ENCODE assay signal across 9 cellular contexts in the genomic region with DNA sequence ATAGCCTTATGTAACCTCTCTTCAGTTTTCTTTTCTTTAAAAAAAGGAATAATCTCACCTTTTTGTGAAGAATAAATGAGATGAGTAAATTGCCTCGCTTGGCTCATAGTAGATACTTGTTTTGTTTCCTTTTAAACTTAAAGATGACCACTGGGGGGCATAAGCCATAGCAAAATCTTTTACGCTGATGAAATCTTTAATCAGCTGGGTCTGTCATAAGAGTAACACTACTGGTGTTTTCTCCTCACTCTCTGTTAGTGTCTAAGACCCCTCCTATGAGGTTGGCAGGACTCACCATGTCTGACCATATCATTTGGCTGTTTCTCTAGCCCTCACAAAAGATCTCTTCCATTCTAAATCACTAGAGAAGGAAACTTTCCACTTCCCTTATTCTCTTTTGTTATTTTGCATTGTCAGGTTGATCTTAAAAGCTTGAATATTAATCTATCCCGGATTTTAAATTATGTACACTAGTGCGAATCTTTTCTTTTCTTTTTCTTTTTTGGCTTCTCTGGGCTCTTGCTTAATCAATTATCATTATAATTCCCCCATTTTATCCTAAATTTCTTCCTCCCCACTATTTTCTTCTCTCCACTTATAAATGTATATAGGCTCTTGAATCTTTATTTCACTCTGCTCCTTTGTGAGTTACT. TPM values are rescaled to one million over a fixed set of nuclear protein-coding genes. Genes with fewer than 3 reads are reported as not detected.
A peak's percentile ranks its signal among the peaks of the same experiment; 100 is the strongest.
DNase-seq lines count a peak whose midpoint lies in the region; ATAC-seq and TF ChIP-seq lines count a peak whose summit lies in the region.
"Had no signal": no experiment of that assay in that cellular context is flagged by ENCODE, and none has a peak within 500 bp of the region (broad histone marks: within the 10 kb centered on the region; RNA-seq: fewer than 3 reads in every experiment).

No MANE protein-coding gene starts in this region.

- no peak overlapping the region for H2AFZ ChIP-seq in H9 (ENCODE audit: low read length)

- H3K14ac ChIP-seq in H9 (ENCODE audit: insufficient read depth, low read length) = no peak overlapping the region

- H2AK5ac ChIP-seq in H9 (ENCODE audit: insufficient read length, low read length) = no peak overlapping the region

- no peaks in the 10 kb centered on the region for H3K9me3 ChIP-seq in CD4-positive, alpha-beta memory T cell (ENCODE audit: control insufficient read depth in 1 of 2, low read length in 2 of 2)
- no peaks in the 10 kb centered on the region for H3K9me3 ChIP-seq in H9 (ENCODE audit: control insufficient read depth, low read depth, low read length)
- H3K9me3 ChIP-seq in T-helper 17 cell (ENCODE audit: control insufficient read depth, low read length, poor library complexity, severe bottlenecking) = no peaks in the 10 kb centered on the region
- H3K9me3 ChIP-seq: pancreas had no signal

- no peak overlapping the region for H3K9ac ChIP-seq in H9 (ENCODE audit: extremely low read depth, insufficient read length, low read length)

- H3K36me3 Mint-ChIP-seq in CD4-positive, alpha-beta memory T cell = no peaks in the 10 kb centered on the region
- H3K36me3 Mint-ChIP-seq in H9 (ENCODE audit: insufficient read depth in 1 of 3, low read depth in 3 of 3) = no peaks in the 10 kb centered on the region
- no peaks in the 10 kb centered on the region for H3K36me3 Mint-ChIP-seq in T-helper 17 cell (ENCODE audit: low read depth)

- no peak overlapping the region for H3T11ph ChIP-seq in H9 (ENCODE audit: low read length)

- H3K4me1 ChIP-seq in CD4-positive, alpha-beta memory T cell (ENCODE audit: insufficient read depth, low read length) = no peaks in the 10 kb centered on the region
- H3K4me1 ChIP-seq in H9 (ENCODE audit: insufficient read depth, low read length) = no peaks in the 10 kb centered on the region
- H3K4me1 ChIP-seq: pancreas had no signal

- no peak overlapping the region for H3K56ac ChIP-seq in H9 (ENCODE audit: insufficient read length, low read depth, low read length)

- no peak overlapping the region for H2BK5ac ChIP-seq in H9 (ENCODE audit: insufficient read length, low read length)

- no peak overlapping the region for H3K4ac ChIP-seq in H9 (ENCODE audit: low read depth, low read length)

- peak in 4 of 5 donors; percentile 48 to 59 (median 57) for DNase-seq in CD4-positive, alpha-beta memory T cell
- DNase-seq in H9 = no peak
- DNase-seq in T-helper 17 cell = no peak
- peak; percentile 33 for DNase-seq in foreskin melanocyte
- DNase-seq in UCSD-AML1 (lab: John Stamatoyannopoulos, UW; ENCODE audit: unreplicated experiment) = no peak
- no peak for DNase-seq in epidermal melanocyte (ENCODE audit: insufficient read length, low spot score)
- DNase-seq in NCI-H1694 (lab: John Stamatoyannopoulos, UW) = no peak
- no peak for DNase-seq in cardiac septum (ENCODE audit: low spot score)
- DNase-seq: pancreas had no signal

- H3K4me2 ChIP-seq in H9 (ENCODE audit: insufficient read depth, insufficient read length, low read length) = no peak overlapping the region

- H3K4me3 ChIP-seq in CD4-positive, alpha-beta memory T cell (ENCODE audit: low read length in 2 of 2) = no peak overlapping the region
- H3K4me3 ChIP-seq: pancreas had no signal

- no peak overlapping the region for H2BK12ac ChIP-seq in H9 (ENCODE audit: insufficient read length, low read depth, low read length)

- no peak overlapping the region for H2BK15ac ChIP-seq in H9 (ENCODE audit: low read depth, low read length)

- no peaks in the 10 kb centered on the region for H3K27me3 Mint-ChIP-seq in CD4-positive, alpha-beta memory T cell
- H3K27me3 Mint-ChIP-seq in H9 (ENCODE audit: low read depth) (peaks cover 14% of the 10 kb centered on the region), T-helper 17 cell (no peaks in the 10 kb centered on the region)

- no peak overlapping the region for H3K4me3 Mint-ChIP-seq in CD4-positive, alpha-beta memory T cell
- H3K4me3 Mint-ChIP-seq in H9 (no peak overlapping the region), T-helper 17 cell (no peak overlapping the region)

- no peak overlapping the region for H3K23ac ChIP-seq in H9 (ENCODE audit: insufficient read length, low read depth, low read length)

- H4K20me1 ChIP-seq in H9 (ENCODE audit: control insufficient read depth, insufficient read depth, insufficient read length) = no peaks in the 10 kb centered on the region

- no peak overlapping the region for H3K27ac ChIP-seq in CD4-positive, alpha-beta memory T cell (ENCODE audit: low read depth, low read length)
- H3K27ac ChIP-seq in H9 (ENCODE audit: insufficient read length, low read depth, low read length) = no peak overlapping the region
- H3K27ac ChIP-seq: pancreas had no signal

- H3K36me3 ChIP-seq in CD4-positive, alpha-beta memory T cell (ENCODE audit: insufficient read depth, low read length) = no peaks in the 10 kb centered on the region
- H3K36me3 ChIP-seq: pancreas had no signal

- no peak overlapping the region for H3K18ac ChIP-seq in H9 (ENCODE audit: insufficient read length, low read depth, low read length)

- CTCF ChIA-PET in CD4-positive, alpha-beta memory T cell (lab: Charles Lee; ENCODE audit: partially characterized antibody) = interaction anchor here (0.7 to 5.7 kb wide), 16 partner anchors 9 to 515 kb away, joined by 3 to 30 read pairs (median 5); a partner anchor contains a TSS

- H4K5ac ChIP-seq in H9 (ENCODE audit: insufficient read length, low read depth, low read length) = no peak overlapping the region

- no peaks in the 10 kb centered on the region for H3K79me2 ChIP-seq in H9 (ENCODE audit: insufficient read depth, low read length)

- H3K27ac Mint-ChIP-seq in CD4-positive, alpha-beta memory T cell = peak overlapping the region in 6 of 7 donors; percentile 0 to 69 (median 30)
- H3K27ac Mint-ChIP-seq in H9 = no peak overlapping the region
- H3K27ac Mint-ChIP-seq in T-helper 17 cell = peak overlapping the region; percentile 75

- no peak overlapping the region for H2BK20ac ChIP-seq in H9 (ENCODE audit: low read depth, low read length, poor library complexity, severe bottlenecking)

- peaks cover 3 to 6% (median 5%) of the 10 kb centered on the region in 4 donors for H3K4me1 Mint-ChIP-seq in CD4-positive, alpha-beta memory T cell
- H3K4me1 Mint-ChIP-seq in H9 (peaks cover 2 to 3% of the 10 kb centered on the region in 2 experiments; a peak in 2 of 4 replicates), T-helper 17 cell (peaks cover 7% of the 10 kb centered on the region)

- no peak overlapping the region for H4K91ac ChIP-seq in H9 (ENCODE audit: insufficient read length, low read depth, low read length)

- H3K23me2 ChIP-seq in H9 (ENCODE audit: insufficient read length, low read depth, low read length, poor library complexity, severe bottlenecking) = no peaks in the 10 kb centered on the region

- peak; percentile 77 for ATAC-seq in T-helper 17 cell

- WGBS in H9 (ENCODE audit: extremely low coverage, insufficient read length, low lambda C conversion rate) = no CpG with 5 or more reads among the region's 4 CpGs

- H3K9me3 Mint-ChIP-seq in CD4-positive, alpha-beta memory T cell = no peaks in the 10 kb centered on the region
- H3K9me3 Mint-ChIP-seq in H9 = no peaks in the 10 kb centered on the region

- POLR2A ChIA-PET in CD4-positive, alpha-beta memory T cell (lab: Charles Lee; ENCODE audit: partially characterized antibody) = interaction anchor here (0.7 to 1.8 kb wide), 9 partner anchors 11 to 662 kb away, joined by 3 to 7 read pairs (median 4); a partner anchor contains a TSS

- no peak overlapping the region for H2BK120ac ChIP-seq in H9 (ENCODE audit: low read depth, low read length, poor library complexity, severe bottlenecking)

- TF ChIP-seq CTCF in H9 (conservative IDR thresholded peaks at IDR 0.05) = peak; percentile 53

- H3K27me3 ChIP-seq in CD4-positive, alpha-beta memory T cell (ENCODE audit: insufficient read depth, low read length) = no peaks in the 10 kb centered on the region
- H3K27me3 ChIP-seq in H9 (ENCODE audit: insufficient read depth, low read length) = no peaks in the 10 kb centered on the region; the same call in 1 of the 2 replicates
- H3K27me3 ChIP-seq: pancreas had no signal

- H3K79me1 ChIP-seq in H9 (ENCODE audit: insufficient read depth, low read depth, low read length, poor library complexity, severe bottlenecking) = no peaks in the 10 kb centered on the region

- intact Hi-C loops in CD4-positive, alpha-beta memory T cell (cut with micrococcal nuclease) = loop anchor here (1.0 to 2.0 kb wide), 3 partner anchors 27 to 217 kb away; no protein-coding TSS in a partner anchor
- intact Hi-C loops in cardiac septum (cut with DNase I) = no loop called here

- no peak overlapping the region for H4K8ac ChIP-seq in H9 (replicated peaks; ENCODE audit: insufficient read length, low read depth, low read length)

RNA-seq across cellular contexts. Expression of a gene that starts 12.5 kb away (rescaled TPM):
- 1 to 10 TPM; 6.5 to 7.7 TPM for total RNA-seq in CD4-positive, alpha-beta memory T cell
- polyA plus RNA-seq in CD4-positive, alpha-beta memory T cell = 1 to 10 TPM; 1.6 to 3.7 TPM
- total RNA-seq in H9 (2021) (2.6 and 3.1 TPM in 2 replicates), T-helper 17 cell (1 to 10 TPM; 4.0 to 4.8 TPM), cardiac septum (0.43 TPM)

RNA-seq across cellular contexts. Expression of a gene that starts 13.0 kb away (rescaled TPM):
- total RNA-seq in CD4-positive, alpha-beta memory T cell = 10 to 100 TPM; 11.8 to 12.5 TPM
- polyA plus RNA-seq in CD4-positive, alpha-beta memory T cell = under 1 TPM in 1 of 2 donors, not detected in 1; 0.73 TPM
- total RNA-seq in H9 (2021) (39.5 and 45.2 TPM in 2 replicates), T-helper 17 cell (1 to 10 TPM; 5.0 to 8.5 TPM), cardiac septum (0.92 TPM)

RNA-seq across cellular contexts. Expression of a gene that starts 21.8 kb away (rescaled TPM):
- 1 to 10 TPM; 8.0 to 8.9 TPM for total RNA-seq in CD4-positive, alpha-beta memory T cell
- 1 to 10 TPM; 2.3 to 5.0 TPM for polyA plus RNA-seq in CD4-positive, alpha-beta memory T cell
- 6.0 and 7.0 TPM in 2 replicates for total RNA-seq in H9 (2021)
- total RNA-seq in T-helper 17 cell = 1 to 10 TPM; 5.0 to 6.5 TPM
- 1.5 TPM for total RNA-seq in cardiac septum

RNA-seq across cellular contexts. Expression of a gene that starts 29.6 kb away (rescaled TPM):
- total RNA-seq in CD4-positive, alpha-beta memory T cell = 10 to 100 TPM; 77.4 to 85.2 TPM
- polyA plus RNA-seq in CD4-positive, alpha-beta memory T cell = 10 to 100 TPM; 68.2 to 87.3 TPM
- total RNA-seq in H9 (2021) (0.50 and 0.70 TPM in 2 replicates), T-helper 17 cell (10 to 100 TPM; 30.1 to 30.5 TPM), cardiac septum (not detected)

RNA-seq across cellular contexts. Expression of a gene that starts 31.7 kb away (rescaled TPM):
- total RNA-seq in CD4-positive, alpha-beta memory T cell = 10 to 100 TPM; 68.7 to 73.0 TPM
- polyA plus RNA-seq in CD4-positive, alpha-beta memory T cell = 1 to 10 TPM; 1.4 to 5.5 TPM
- total RNA-seq in H9 (2021) = 31.8 and 32.8 TPM in 2 replicates
- 10 to 100 TPM; 45.8 to 46.9 TPM for total RNA-seq in T-helper 17 cell
- 11.4 TPM for total RNA-seq in cardiac septum

Comparison
In these comparisons a context has a peak if more than half of its experiments do, and no peak if none do; other contexts are left out.
1. DNase-seq: peak in CD4-positive, alpha-beta memory T cell (4 of 5) and foreskin melanocyte (single experiment); none in H9 (single experiment), T-helper 17 cell (0 of 3), UCSD-AML1 (single experiment), epidermal melanocyte (single experiment), NCI-H1694 (single experiment) and cardiac septum (single experiment).
2. H3K27ac Mint-ChIP-seq: peak in CD4-positive, alpha-beta memory T cell (6 of 7) and T-helper 17 cell (single experiment); none in H9 (0 of 3).